ENCODE assay signal across 1 cellular context in genomic region chr16:53080345-53081031, GRCh38.
A peak's percentile ranks its signal among the peaks of the same experiment; 100 is the strongest.
TF ChIP-seq lines count a peak whose summit lies in the region.

No MANE protein-coding gene starts in this region.

TF ChIP-seq in SK-N-SH, 30 proteins besides CTCF, POLR2A, EP300 and RAD21 (continued from another document):
- TF ChIP-seq MAX (IDR thresholded peaks at IDR 0.05; ENCODE audit: low read depth) = peak; percentile 51; the same call in 1 of the 2 replicates
- TF ChIP-seq RFX5 (IDR thresholded peaks at IDR 0.05; ENCODE audit: low read length) = peak; percentile 41; the same call in 1 of the 2 replicates
- no peak for TF ChIP-seq USF1 (IDR thresholded peaks at IDR 0.05; ENCODE audit: borderline replicate concordance, low read depth)
- no peak for TF ChIP-seq YY1 (IDR thresholded peaks at IDR 0.05; ENCODE audit: low read depth)
- peak; percentile 81 for TF ChIP-seq PBX3 (IDR thresholded peaks at IDR 0.05)
- TF ChIP-seq TEAD4 (IDR thresholded peaks at IDR 0.05; ENCODE audit: borderline replicate concordance, insufficient read depth) = peak; percentile 59; the same call in 1 of the 2 replicates
- TF ChIP-seq MEF2A (IDR thresholded peaks at IDR 0.05; ENCODE audit: borderline replicate concordance, low read depth) = no peak
- peak; percentile 51 for TF ChIP-seq CHD2 (IDR thresholded peaks at IDR 0.05; ENCODE audit: low read length, partially characterized antibody)
- no peak for TF ChIP-seq REST (IDR thresholded peaks at IDR 0.05; ENCODE audit: low read depth, low read length)
- peak; percentile 66; the same call in 1 of the 2 replicates for TF ChIP-seq SIN3A (IDR thresholded peaks at IDR 0.05; ENCODE audit: borderline replicate concordance, low read depth, low read length)
- TF ChIP-seq MXI1 (IDR thresholded peaks at IDR 0.05; ENCODE audit: low read depth, low read length) = peak; percentile 91
- peak; percentile 85 for TF ChIP-seq POLR2AphosphoS5 (IDR thresholded peaks at IDR 0.05; ENCODE audit: low read depth, low read length)
- peak; percentile 57; the same call in 1 of the 2 replicates for TF ChIP-seq FOSL2 (IDR thresholded peaks at IDR 0.05; ENCODE audit: borderline replicate concordance, low read depth)
- no peak for TF ChIP-seq JUND (IDR thresholded peaks at IDR 0.05)
- no peak for TF ChIP-seq GABPA (IDR thresholded peaks at IDR 0.05; ENCODE audit: low read depth)
- TF ChIP-seq USF2 (IDR thresholded peaks at IDR 0.05; ENCODE audit: borderline replicate concordance, low read depth, low read length) = no peak
